ENCODE assay signal across 8 cellular contexts in genomic region chrX:16712116-16712824, GRCh38. TPM values are rescaled to one million over a fixed set of nuclear protein-coding genes. Genes with fewer than 3 reads are reported as not detected.
DNase-seq lines count a peak whose midpoint lies in the region; ATAC-seq, FAIRE-seq and TF ChIP-seq lines count a peak whose summit lies in the region.

Gene CTPS2, minus strand, starts transcription at chrX:16712669. Its CDS starts 9,767 bp downstream, at chrX:16702902.

- DNase-seq in AG08396 (ENCODE audit: low spot score) (peak; percentile 88), NCI-H460 (ENCODE audit: extremely low read depth, low read depth) (peak; percentile 46), H1 (ENCODE audit: low read depth in 1 of 2, low spot score in 2 of 2) (peak in 1 of 2 experiments; percentile 64), memory B cell (ENCODE audit: low spot score in 2 of 2) (peak in 1 of 2 donors; percentile 24)
- DNase-seq in activated CD4-positive, alpha-beta memory T cell treated with anti-CD3 and anti-CD28 coated beads, Interleukin-2, amount 10 ng/mL, durations not matched to agents 7 days and 5 days = peak; percentile 56
- DNase-seq in stimulated activated CD8-positive, alpha-beta memory T cell treated with anti-CD3 and anti-CD28 coated beads, Interleukin-4, amount 100 ng/mL, for 48 hours = peak; percentile 59

- H3K27me3 ChIP-seq in H1 (replicated peaks in 1 of 4; ENCODE audit: control insufficient read depth in 3 of 4, extremely low read depth in 1 of 4, insufficient read depth in 3 of 4, low read length in 3 of 4) = no peaks in the 10 kb centered on the region

- peak within 1 kb of the TSS; percentile 16; the same call in 1 of the 2 replicates for H2BK5ac ChIP-seq in H1 (ENCODE audit: low read depth, low read length)

- H3K23ac ChIP-seq in H1 (ENCODE audit: insufficient read length) = no peak within 1 kb of the TSS

- peaks cover 3% of the 10 kb centered on the region; the same call in 1 of the 2 replicates for H3K23me2 ChIP-seq in H1 (ENCODE audit: low read depth, low read length)

- peak within 1 kb of the TSS; percentile 67 to 84 (median 72) for H3K4me3 ChIP-seq in H1 (ENCODE audit: extremely low read depth in 1 of 4, insufficient read depth in 2 of 4, low read depth in 3 of 4, low read length in 4 of 4)

- H2AFZ ChIP-seq in H1 (ENCODE audit: low read length) = no peak within 1 kb of the TSS; the same call in 1 of the 2 replicates

- H2BK20ac ChIP-seq in H1 (ENCODE audit: low read length) = no peak within 1 kb of the TSS

- no peak within 1 kb of the TSS for H2BK12ac ChIP-seq in H1 (ENCODE audit: low read depth, low read length)

- H3K9ac ChIP-seq in H1 (replicated peaks in 1 of 4; ENCODE audit: extremely low read depth in 1 of 4, low read depth in 3 of 4, low read length in 3 of 4) = peak within 1 kb of the TSS; percentile 71 to 87 (median 80)

- CTCF ChIA-PET in activated CD4-positive, alpha-beta memory T cell treated with anti-CD3 and anti-CD28 coated beads, Interleukin-2, amount 10 ng/mL, durations not matched to agents 7 days and 5 days (lab: Charles Lee) = interaction anchor here (1.4 kb wide), 1 partner anchor 17 kb away, joined by 5 read pairs; no protein-coding TSS in a partner anchor
- CTCF ChIA-PET in H1 (lab: Charles Lee; ENCODE audit: partially characterized antibody) = no interaction called here

- no peaks in the 10 kb centered on the region for H3K9me3 Mint-ChIP-seq in activated CD4-positive, alpha-beta memory T cell treated with anti-CD3 and anti-CD28 coated beads, Interleukin-2, amount 10 ng/mL, durations not matched to agents 7 days and 5 days
- H3K9me3 Mint-ChIP-seq in memory B cell = no peaks in the 10 kb centered on the region

- no peaks in the 10 kb centered on the region for H3K79me1 ChIP-seq in H1 (ENCODE audit: low read depth, low read length)

- no peaks in the 10 kb centered on the region for H3K27me3 Mint-ChIP-seq in activated CD4-positive, alpha-beta memory T cell treated with anti-CD3 and anti-CD28 coated beads, Interleukin-2, amount 10 ng/mL, durations not matched to agents 7 days and 5 days
- H3K27me3 Mint-ChIP-seq in memory B cell = no peaks in the 10 kb centered on the region

- POLR2A ChIA-PET in activated CD4-positive, alpha-beta memory T cell treated with anti-CD3 and anti-CD28 coated beads, Interleukin-2, amount 10 ng/mL, durations not matched to agents 7 days and 5 days (lab: Charles Lee) = no interaction called here
- POLR2A ChIA-PET in H1 (lab: Charles Lee; ENCODE audit: partially characterized antibody) = interaction anchor here (1.0 to 2.3 kb wide), 5 partner anchors 7 to 73 kb away, joined by 4 to 6 read pairs (median 4); partner anchors contain the start of gene SYAP1

- H4K20me1 ChIP-seq in H1 (replicated peaks in 1 of 2; ENCODE audit: control insufficient read depth in 1 of 2, insufficient read depth in 2 of 2, low read length in 2 of 2) = no peaks in the 10 kb centered on the region

- WGBS in H1 (ENCODE audit: extremely low coverage in 1 of 2, insufficient coverage in 1 of 2, insufficient read length in 1 of 2, insufficient replicate concordance in 2 of 2, low coverage in 1 of 2, low lambda C conversion rate in 2 of 2, missing lambda C conversion rate in 1 of 2), 2 experiments = 4% methylated on average over 29 of the region's 62 CpGs; no CpG with 5 or more reads in 1 of the 2 experiments

- H3K14ac ChIP-seq in H1 (ENCODE audit: insufficient read length) = no peak within 1 kb of the TSS

- peak within 1 kb of the TSS; percentile 88 for H4K5ac ChIP-seq in H1 (ENCODE audit: insufficient read length, low read depth, low read length)

- H3K4me2 ChIP-seq in H1 (ENCODE audit: insufficient read depth in 1 of 2, low read depth in 2 of 2, low read length in 2 of 2) = peak within 1 kb of the TSS; percentile 52 to 83

- H3K36me3 Mint-ChIP-seq in activated CD4-positive, alpha-beta memory T cell treated with anti-CD3 and anti-CD28 coated beads, Interleukin-2, amount 10 ng/mL, durations not matched to agents 7 days and 5 days (ENCODE audit: low read depth) = peaks cover 5% of the 10 kb centered on the region
- no peaks in the 10 kb centered on the region for H3K36me3 Mint-ChIP-seq in memory B cell

- TF ChIP-seq EP300 in H1 (IDR thresholded peaks at IDR 0.05; ENCODE audit: borderline replicate concordance in 1 of 2, low read depth in 2 of 2, low read length in 2 of 2) = no peak

- TF ChIP-seq POLR2A in H1 (IDR thresholded peaks at IDR 0.05; ENCODE audit: control extremely low read depth in 1 of 2, low read depth in 2 of 2, low read length in 2 of 2) = peak in 1 of 2 experiments; percentile 66; a peak in 1 of 3 replicates

- peak within 1 kb of the TSS; percentile 60 for H3K18ac ChIP-seq in H1 (ENCODE audit: extremely low read depth, low read length)

- peaks cover 0 to 8% (median 4%) of the 10 kb centered on the region in 4 experiments; a peak in 3 of 8 replicates for H3K36me3 ChIP-seq in H1 (ENCODE audit: control insufficient read depth in 2 of 4, insufficient read depth in 4 of 4, low read length in 3 of 4)

- ATAC-seq in GM18519 (IDR thresholded peaks at IDR 0.05; ENCODE audit: low FRiP score, unreplicated experiment) (peak; percentile 70), HG02973 (IDR thresholded peaks at IDR 0.05; ENCODE audit: unreplicated experiment) (peak; percentile 85), memory B cell (ENCODE audit: low read depth) (peak; percentile 80)

- H2BK15ac ChIP-seq in H1 (ENCODE audit: low read length) = no peak within 1 kb of the TSS

- peaks cover 0 to 2% (median 0%) of the 10 kb centered on the region in 4 experiments; a peak in 2 of 7 replicates for H3K4me1 ChIP-seq in H1 (replicated peaks in 1 of 4; ENCODE audit: control insufficient read depth in 3 of 4, insufficient read depth in 4 of 4, low read length in 3 of 4)

- peak within 1 kb of the TSS; percentile 33 for H2BK120ac ChIP-seq in H1 (replicated peaks; ENCODE audit: low read depth, low read length)

- H3K4me3 Mint-ChIP-seq in activated CD4-positive, alpha-beta memory T cell treated with anti-CD3 and anti-CD28 coated beads, Interleukin-2, amount 10 ng/mL, durations not matched to agents 7 days and 5 days = peak within 1 kb of the TSS; percentile 81
- H3K4me3 Mint-ChIP-seq in memory B cell = peak within 1 kb of the TSS; percentile 90

- H4K91ac ChIP-seq in H1 (replicated peaks; ENCODE audit: insufficient read length, low read length) = peak within 1 kb of the TSS; percentile 40

- H3K4me1 Mint-ChIP-seq in activated CD4-positive, alpha-beta memory T cell treated with anti-CD3 and anti-CD28 coated beads, Interleukin-2, amount 10 ng/mL, durations not matched to agents 7 days and 5 days = peaks cover 12% of the 10 kb centered on the region
- H3K4me1 Mint-ChIP-seq in memory B cell = peaks cover 13% of the 10 kb centered on the region

- no peak for TF ChIP-seq RAD21 in H1 (IDR thresholded peaks at IDR 0.05 in 1 of 2, conservative IDR thresholded peaks at IDR 0.05 in 1 of 2; ENCODE audit: low read depth in 2 of 2, low read length in 2 of 2)

- no peak within 1 kb of the TSS for H2AK5ac ChIP-seq in H1 (ENCODE audit: low read depth, low read length)

- H3K56ac ChIP-seq in H1 (replicated peaks; ENCODE audit: insufficient read length, low read depth, low read length) = no peak within 1 kb of the TSS

- peak within 1 kb of the TSS; percentile 89; the same call in 1 of the 2 replicates for H4K8ac ChIP-seq in H1 (ENCODE audit: extremely low read depth, insufficient read depth, low read length)

- no peaks in the 10 kb centered on the region for H3K9me3 ChIP-seq in H1 (ENCODE audit: insufficient read depth in 2 of 2, low read depth in 1 of 2, low read length in 1 of 2)

- peak within 1 kb of the TSS; percentile 82 for H3K27ac ChIP-seq in H1 (ENCODE audit: low read depth, low read length)

- H3K4ac ChIP-seq in H1 (replicated peaks; ENCODE audit: insufficient read length, low read depth, low read length) = no peak within 1 kb of the TSS

- H3K27ac Mint-ChIP-seq in activated CD4-positive, alpha-beta memory T cell treated with anti-CD3 and anti-CD28 coated beads, Interleukin-2, amount 10 ng/mL, durations not matched to agents 7 days and 5 days = peak within 1 kb of the TSS; percentile 47
- peak within 1 kb of the TSS; percentile 78 for H3K27ac Mint-ChIP-seq in memory B cell

- TF ChIP-seq CTCF in H1 (IDR thresholded peaks at IDR 0.05; ENCODE audit: control extremely low read depth in 1 of 3, insufficient read depth in 1 of 3, low read depth in 1 of 3, low read length in 3 of 3) = no peak

- peaks cover 0 to 14% of the 10 kb centered on the region in 2 experiments; a peak in 1 of 4 replicates for H3K79me2 ChIP-seq in H1 (ENCODE audit: control insufficient read depth in 1 of 2, insufficient read depth in 2 of 2, low read length in 2 of 2)

- no peak for FAIRE-seq in H1 (lab: Jason Lieb, UNC)

TF ChIP-seq in H1, 55 proteins besides CTCF, POLR2A, EP300 and RAD21 (continues in another document):
- TF ChIP-seq CREB1 (IDR thresholded peaks at IDR 0.05) (no peak), MAFK (IDR thresholded peaks at IDR 0.05; ENCODE audit: low read depth, low read length) (no peak), SIN3A (conservative IDR thresholded peaks at IDR 0.05 in 1 of 2, IDR thresholded peaks at IDR 0.05 in 1 of 2; ENCODE audit: low read depth in 1 of 2, low read length in 2 of 2) (0 out of 4 replicates have a peak, but pooled peaks of 1 of the 2 experiments have one; percentile 21), YY1 (IDR thresholded peaks at IDR 0.05; ENCODE audit: low read depth, low read length) (peak; percentile 42; the same call in 1 of the 2 replicates), TEAD4 (IDR thresholded peaks at IDR 0.05; ENCODE audit: low read depth, low read length) (no peak), CHD1 (IDR thresholded peaks at IDR 0.05; ENCODE audit: low read depth, low read length) (no peak), PHF8 (conservative IDR thresholded peaks at IDR 0.05; ENCODE audit: low read depth, low read length) (peak; percentile 57), POLR2AphosphoS5 (IDR thresholded peaks at IDR 0.05; ENCODE audit: low read depth, low read length) (0 out of 2 replicates have a peak, but pooled peaks have one; percentile 59), TAF1 (IDR thresholded peaks at IDR 0.05; ENCODE audit: low read depth, low read length) (peak; percentile 50)

RNA-seq across cellular contexts. Expression of gene CTPS2, which starts in this region (rescaled TPM):
- total RNA-seq in NCI-H460 (2014; rRNA removed; shearing (Covaris generic)) = 16.0 and 19.8 TPM in 2 replicates
- polyA plus RNA-seq in NCI-H460 (2014; cell fraction: nucleus; rRNA removed) = 16.4 and 30.1 TPM in 2 replicates
- 1 to 10 TPM; 4.8 to 5.1 TPM for total RNA-seq in activated CD4-positive, alpha-beta memory T cell treated with anti-CD3 and anti-CD28 coated beads, Interleukin-2, amount 10 ng/mL, durations not matched to agents 7 days and 5 days
- 32.7 and 34.0 TPM in 2 replicates for total RNA-seq in H1 (2021; fragmentation: NEBNext Ultra II Directional; extraction: Animal tissue kit (Norgen Biotek cat#: 25700))
- polyA plus RNA-seq in H1 (2011; rRNA removed) = 11.4 and 17.1 TPM in 2 replicates
- 16.1 TPM for polyA plus RNA-seq in H1 (2011; cell fraction: cytosol; rRNA removed)
- 11.5 TPM for polyA plus RNA-seq in H1 (2011; cell fraction: nucleus; rRNA removed)
- polyA plus RNA-seq in H1 (2012, experiment 1 of 2) = 20.6 to 31.3 TPM (median 24.7 TPM) in 4 replicates
- polyA plus RNA-seq in H1 (2012, experiment 2 of 2) = 3.2 TPM
- polyA plus RNA-seq in H1 (2013, experiment 1 of 2) = 14.0 TPM
- polyA plus RNA-seq in H1 (2013, experiment 2 of 2) = 12.9 TPM
- polyA minus RNA-seq in H1 (2011; rRNA and poly(A)+ RNA removed) = 34.7 and 44.3 TPM in 2 replicates
- 21.4 TPM for polyA minus RNA-seq in H1 (2011; cell fraction: cytosol; rRNA and poly(A)+ RNA removed)
- 32.1 TPM for polyA minus RNA-seq in H1 (2011; cell fraction: nucleus; rRNA and poly(A)+ RNA removed)
